Comparison of ENCODE assay signal across 26 cellular contexts in the genomic region with DNA sequence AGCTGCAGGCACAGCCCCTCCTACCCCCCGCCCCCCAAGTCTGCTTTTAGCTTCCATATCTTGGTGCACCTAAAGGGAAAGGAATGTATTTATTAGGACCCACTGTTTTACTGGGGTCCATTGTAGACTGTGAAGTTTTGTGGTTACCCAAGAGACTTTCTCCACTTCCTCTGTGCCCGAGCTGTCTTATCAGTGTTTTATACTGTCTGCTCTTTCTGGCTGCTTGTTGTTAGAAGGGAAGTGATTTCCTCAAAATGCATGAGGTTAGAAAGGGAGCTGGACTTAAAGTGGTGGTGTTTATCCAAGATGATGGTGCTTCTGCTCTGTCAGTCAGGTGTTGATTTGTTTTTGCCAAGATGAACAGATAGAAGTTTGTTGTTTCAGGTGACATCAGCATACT.
"Had no signal": no experiment of that assay in that cellular context is flagged by ENCODE, and none has a peak within 500 bp of the region (broad histone marks: within the 10 kb centered on the region; RNA-seq: fewer than 3 reads in every experiment).

No MANE protein-coding gene starts in this region.

- H3K9me3 ChIP-seq: adrenal gland, ascending aorta, prostate gland, transverse colon had no signal

- ATAC-seq: activated CD8-positive, alpha-beta T cell treated with anti-CD3 and anti-CD28 coated beads, Interleukin-2, amount 10 ng/mL, durations not matched to agents 7 days and 5 days; esophagus mucosa; natural killer cell; stimulated activated naive B cell treated with anti-CD40 and anti-IgM and Interleukin-4, amounts not matched to agents 10 μg/mL and 1 μg/mL and 100 μg/mL, for 72 hours had no signal

- H3K27ac Mint-ChIP-seq: activated CD8-positive, alpha-beta T cell treated with anti-CD3 and anti-CD28 coated beads, Interleukin-2, amount 10 ng/mL, durations not matched to agents 7 days and 5 days; activated naive CD4-positive, alpha-beta T cell treated with anti-CD3 and anti-CD28 coated beads, Interleukin-2, amount 50 U/mL, for 24 hours; natural killer cell; stimulated activated naive B cell treated with anti-CD40 and anti-IgM and Interleukin-4, amounts not matched to agents 10 μg/mL and 1 μg/mL and 100 μg/mL, for 72 hours had no signal

- H3K27ac ChIP-seq: adrenal gland, ascending aorta, brain microvascular endothelial cell, left ventricle myocardium inferior, prostate gland, transverse colon, WERI-Rb-1 had no signal

- H3K4me1 ChIP-seq: adrenal gland, ascending aorta, left ventricle myocardium inferior, prostate gland had no signal

- H3K27me3 Mint-ChIP-seq: activated naive CD4-positive, alpha-beta T cell treated with anti-CD3 and anti-CD28 coated beads, Interleukin-2, amount 50 U/mL, for 24 hours had no signal

- H3K9me3 Mint-ChIP-seq: activated naive CD4-positive, alpha-beta T cell treated with anti-CD3 and anti-CD28 coated beads, Interleukin-2, amount 50 U/mL, for 24 hours; natural killer cell had no signal

- H3K36me3 ChIP-seq: adrenal gland, ascending aorta, brain microvascular endothelial cell, left ventricle myocardium inferior, prostate gland, transverse colon, WERI-Rb-1 had no signal

- H3K36me3 Mint-ChIP-seq: activated naive CD4-positive, alpha-beta T cell treated with anti-CD3 and anti-CD28 coated beads, Interleukin-2, amount 50 U/mL, for 24 hours; natural killer cell; stimulated activated naive B cell treated with anti-CD40 and anti-IgM and Interleukin-4, amounts not matched to agents 10 μg/mL and 1 μg/mL and 100 μg/mL, for 72 hours had no signal

- DNase-seq: activated CD4-positive, alpha-beta T cell treated with anti-CD3 and anti-CD28 coated beads, Interleukin-2, amount 50 U/mL, for 1 hour; activated CD4-positive, CD25-positive, alpha-beta regulatory T cell treated with anti-CD3 and anti-CD28 coated beads, Interleukin-2, amount 50 U/mL, for 72 hours; activated CD8-positive, alpha-beta T cell treated with anti-CD3 and anti-CD28 coated beads, Interleukin-2, amount 10 ng/mL, durations not matched to agents 7 days and 5 days; activated gamma-delta T cell treated with Interleukin-2 at 50 U/mL for 16 hours; adrenal gland; brain microvascular endothelial cell; central memory CD4-positive, alpha-beta T cell; effector memory CD4-positive, alpha-beta T cell; foreskin melanocyte; glutamatergic neuron; hippocampal formation; kidney glomerular epithelial cell; left ventricle myocardium inferior; mammary epithelial cell; midbrain; natural killer cell; stimulated activated CD4-positive, alpha-beta T cell treated with anti-CD3 and anti-CD28 coated beads, Interleukin-2, amount 100 ng/mL, for 48 hours; stimulated activated CD8-positive, alpha-beta memory T cell treated with anti-CD3 and anti-CD28 coated beads, Interleukin-4, amount 100 ng/mL, for 48 hours; stimulated activated naive B cell treated with anti-CD40 and anti-IgM and Interleukin-4, amounts not matched to agents 10 μg/mL and 1 μg/mL and 100 μg/mL, for 72 hours; transverse colon; WERI-Rb-1 had no signal

- H3K4me3 ChIP-seq: adrenal gland, ascending aorta, left ventricle myocardium inferior, prostate gland, transverse colon had no signal

- H3K4me3 Mint-ChIP-seq: activated CD8-positive, alpha-beta T cell treated with anti-CD3 and anti-CD28 coated beads, Interleukin-2, amount 10 ng/mL, durations not matched to agents 7 days and 5 days; activated naive CD4-positive, alpha-beta T cell treated with anti-CD3 and anti-CD28 coated beads, Interleukin-2, amount 50 U/mL, for 24 hours; natural killer cell; stimulated activated naive B cell treated with anti-CD40 and anti-IgM and Interleukin-4, amounts not matched to agents 10 μg/mL and 1 μg/mL and 100 μg/mL, for 72 hours had no signal

- H3K27me3 ChIP-seq: adrenal gland, ascending aorta, brain microvascular endothelial cell, transverse colon had no signal

- H3K4me1 Mint-ChIP-seq: activated naive CD4-positive, alpha-beta T cell treated with anti-CD3 and anti-CD28 coated beads, Interleukin-2, amount 50 U/mL, for 24 hours; natural killer cell; stimulated activated naive B cell treated with anti-CD40 and anti-IgM and Interleukin-4, amounts not matched to agents 10 μg/mL and 1 μg/mL and 100 μg/mL, for 72 hours had no signal

- FAIRE-seq: urothelium cell line had no signal
